In the genomic region with DNA sequence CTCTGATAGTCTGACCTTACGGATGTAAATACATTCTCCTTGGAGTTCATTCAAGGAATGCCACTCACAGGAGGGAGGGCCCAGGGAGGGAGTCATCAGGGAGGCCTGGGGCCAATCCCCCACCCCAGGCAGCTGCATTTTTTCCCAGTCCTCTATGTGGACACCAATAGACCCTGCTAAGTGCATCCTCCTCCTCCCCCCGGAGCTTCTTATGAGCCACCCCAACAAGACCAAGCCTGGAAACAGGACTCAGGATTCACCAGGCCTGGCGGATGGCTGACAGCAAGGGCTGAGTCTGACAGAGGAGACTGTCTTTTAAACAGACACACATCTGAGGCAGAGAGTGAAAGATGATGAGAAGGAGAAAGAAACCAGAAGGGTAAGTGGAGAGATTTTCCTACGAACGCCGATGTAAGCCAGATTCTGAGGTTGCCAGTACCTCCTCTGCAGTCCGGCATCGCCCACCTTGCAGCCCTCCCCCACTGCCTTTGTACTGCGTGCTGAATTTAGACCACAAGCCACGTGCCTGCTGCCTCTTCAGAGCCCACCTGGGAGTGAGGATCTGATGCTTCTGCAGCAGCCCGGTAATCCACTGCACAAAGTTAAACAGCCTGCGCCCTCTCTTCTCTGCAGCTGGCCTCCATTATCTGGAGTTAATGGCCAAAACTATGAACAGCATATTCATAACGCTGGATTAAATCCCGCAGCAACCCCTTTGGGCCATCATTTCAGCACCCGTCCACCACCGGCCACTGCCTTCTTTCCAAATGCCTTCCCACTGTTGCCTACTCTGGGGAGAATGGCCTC, we compare ENCODE assay signal across 16 cellular contexts. TPM values are rescaled to one million over a fixed set of nuclear protein-coding genes. Genes with fewer than 3 reads are reported as not detected.
A peak's percentile ranks its signal among the peaks of the same experiment; 100 is the strongest.
DNase-seq lines count a peak whose midpoint lies in the region; ATAC-seq, FAIRE-seq and TF ChIP-seq lines count a peak whose summit lies in the region.
"Had no signal": no experiment of that assay in that cellular context is flagged by ENCODE, and none has a peak within 500 bp of the region (broad histone marks: within the 10 kb centered on the region; RNA-seq: fewer than 3 reads in every experiment).

No MANE protein-coding gene starts in this region.

- peaks cover 14% of the 10 kb centered on the region for H3K4me1 Mint-ChIP-seq in type B pancreatic cell (ENCODE audit: unreplicated experiment)
- H3K4me1 Mint-ChIP-seq: CD14-positive monocyte had no signal

- H3K9me3 Mint-ChIP-seq in type B pancreatic cell, result no peaks in the 10 kb centered on the region
- H3K9me3 Mint-ChIP-seq: CD14-positive monocyte had no signal

- H3K4me1 ChIP-seq in small intestine (ENCODE audit: control insufficient read depth in 2 of 2, insufficient read depth in 1 of 2, low read depth in 1 of 2, low read length in 1 of 2), result no peaks in the 10 kb centered on the region

- no peaks in the 10 kb centered on the region for H3K27me3 ChIP-seq in small intestine (ENCODE audit: control insufficient read depth in 2 of 2, insufficient read depth in 2 of 2, low read length in 2 of 2)

- H3K4me3 ChIP-seq in small intestine (ENCODE audit: low read depth in 1 of 2, low read length in 2 of 2), result no peak overlapping the region
- H3K4me3 ChIP-seq: skin epidermis had no signal

- DNase-seq in NCI-H1417 (lab: John Stamatoyannopoulos, UW) (peak in 2 of 3 experiments; percentile 5 to 51), NCI-H1417 treated with DMSO at 0.1 percent for 48 hours (lab: John Stamatoyannopoulos, UW) (no peak), iPS-NIHi7 (ENCODE audit: extremely low spot score) (peak; percentile 65), type B pancreatic cell (ENCODE audit: extremely low spot score, unreplicated experiment) (no peak), NAMALWA (ENCODE audit: low spot score) (no peak), small intestine (no peak)
- DNase-seq: activated effector memory CD4-positive, alpha-beta T cell treated with Interleukin-2 at 50 U/mL for 16 hours; DMS79 treated with DMSO at 0.1 percent for 48 hours; KG1; NCI-H146; stimulated activated naive CD8-positive, alpha-beta T cell treated with anti-CD3 and anti-CD28 coated beads, Interleukin-15, Interleukin-2, amounts not matched to agents 100 U/mL and 50 U/mL, for 24 hours had no signal

- no peak for TF ChIP-seq CTCF in type B pancreatic cell (conservative IDR thresholded peaks at IDR 0.05)

- no peak overlapping the region for H3K27ac Mint-ChIP-seq in type B pancreatic cell

- no peaks in the 10 kb centered on the region for H3K27me3 Mint-ChIP-seq in type B pancreatic cell

- ATAC-seq in GM19452 (IDR thresholded peaks at IDR 0.05; ENCODE audit: unreplicated experiment), result no peak
- ATAC-seq: stimulated activated naive CD8-positive, alpha-beta T cell treated with anti-CD3 and anti-CD28 coated beads, Interleukin-15, Interleukin-2, amounts not matched to agents 100 U/mL and 50 U/mL, for 24 hours had no signal

- no peaks in the 10 kb centered on the region for H3K9me3 ChIP-seq in small intestine (ENCODE audit: control insufficient read depth, low read depth)

- FAIRE-seq in small intestine (lab: Jason Lieb, UNC), result no peak

- WGBS in small intestine, 3 donors, result 49 to 83% (median 77%) methylated on average over 16 of the region's 16 CpGs

- peak overlapping the region; percentile 52 for H3K4me3 Mint-ChIP-seq in type B pancreatic cell
- H3K4me3 Mint-ChIP-seq: CD14-positive monocyte had no signal

- no peaks in the 10 kb centered on the region for H3K36me3 ChIP-seq in small intestine (ENCODE audit: control insufficient read depth in 2 of 2, insufficient read depth in 2 of 2, low read length in 2 of 2)

- no peaks in the 10 kb centered on the region for H3K36me3 Mint-ChIP-seq in type B pancreatic cell
- H3K36me3 Mint-ChIP-seq: CD14-positive monocyte had no signal

- H3K27ac ChIP-seq in cingulate gyrus (ENCODE audit: low read depth, low read length) (peak overlapping the region; percentile 19), small intestine (ENCODE audit: low read depth in 1 of 2, low read length in 1 of 2) (no peak overlapping the region)
- H3K27ac ChIP-seq: 22Rv1, skin epidermis had no signal

RNA-seq across cellular contexts. Expression of a gene that starts 17.6 kb away (rescaled TPM):
- total RNA-seq in type B pancreatic cell (ENCODE audit: low replicate concordance), result 256 and 445 TPM in 2 replicates
- polyA plus RNA-seq in small intestine, result 100 to 1,000 TPM in 2 of 3 donors, 10 to 100 TPM in 1; 93.8 to 149 (median 144) TPM

RNA-seq across cellular contexts. Expression of a gene that starts 58.0 kb away (rescaled TPM):
- total RNA-seq in type B pancreatic cell (ENCODE audit: low replicate concordance), result 58.3 and 85.4 TPM in 2 replicates
- 10 to 100 TPM in 1 of 3 donors, 1 to 10 TPM in 2; 3.8 to 10.7 (median 6.7) TPM for polyA plus RNA-seq in small intestine

Comparison
In these comparisons a context has a peak if more than half of its experiments do, and no peak if none do; other contexts are left out.
1. DNase-seq: peak in NCI-H1417 (2 of 3) and iPS-NIHi7 (single experiment); none in NCI-H1417 treated with DMSO at 0.1 percent for 48 hours (single experiment), type B pancreatic cell (single experiment), NAMALWA (single experiment) and small intestine (single experiment).